1 cellular context compared by ENCODE assay signal in the genomic region with DNA sequence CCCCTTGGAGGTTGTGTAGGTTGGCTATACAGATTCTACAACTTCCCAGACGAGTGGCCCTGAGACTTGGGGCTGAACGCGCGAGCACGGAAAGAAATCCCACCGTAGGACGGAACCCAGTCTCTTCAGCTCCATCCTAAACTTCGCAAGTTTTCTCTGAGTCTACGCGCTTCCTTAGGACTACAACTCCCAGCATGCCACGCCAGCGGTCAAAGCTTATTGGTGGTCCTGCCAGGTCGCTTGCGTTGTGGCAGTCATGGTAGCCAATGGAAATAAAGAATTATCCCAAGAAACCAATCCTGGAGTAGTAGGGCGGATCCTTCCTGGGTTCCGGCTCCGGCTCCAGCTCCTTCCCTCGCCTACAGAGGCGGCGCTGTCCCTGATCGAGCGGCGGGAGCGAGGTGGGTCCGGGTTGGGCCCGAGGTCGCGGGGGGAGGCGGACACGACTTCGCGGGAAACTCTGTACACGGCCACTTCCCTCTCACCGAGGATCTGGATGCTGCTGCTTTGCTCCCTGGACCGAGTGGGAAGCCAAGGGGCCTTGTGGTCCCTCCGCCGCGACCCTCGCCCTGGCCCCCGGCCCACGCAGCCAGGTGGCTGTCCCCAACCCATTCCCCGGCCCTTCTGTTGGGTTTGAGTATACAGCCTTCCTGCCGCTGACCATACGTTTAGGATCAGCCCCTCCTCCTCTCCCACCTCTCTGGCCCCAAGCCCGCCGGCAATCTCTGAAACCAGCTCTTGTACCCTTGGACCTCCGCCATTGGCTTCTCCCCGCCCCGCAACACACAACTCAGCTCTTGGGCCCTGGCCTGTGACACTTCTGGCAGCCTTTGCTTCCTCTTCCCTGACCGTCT.
TF ChIP-seq lines count a peak whose summit lies in the region.

A gene with protein sequence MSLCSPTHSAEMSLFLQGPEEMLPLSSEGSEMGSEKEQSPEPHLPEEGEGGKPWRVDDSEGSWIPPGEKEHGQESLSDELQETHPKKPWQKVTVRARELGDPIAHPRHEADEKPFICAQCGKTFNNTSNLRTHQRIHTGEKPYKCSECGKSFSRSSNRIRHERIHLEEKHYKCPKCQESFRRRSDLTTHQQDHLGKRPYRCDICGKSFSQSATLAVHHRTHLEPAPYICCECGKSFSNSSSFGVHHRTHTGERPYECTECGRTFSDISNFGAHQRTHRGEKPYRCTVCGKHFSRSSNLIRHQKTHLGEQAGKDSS (plus strand): TSS at position 357 of the 854 bp plus-strand sequence. CDS start 3,046 bp downstream, outside the sequence.

TF ChIP-seq in HEK293, 187 proteins besides CTCF, POLR2A, EP300 and RAD21 (continued from another document and continues in another):
- TF ChIP-seq, protein P1, sequence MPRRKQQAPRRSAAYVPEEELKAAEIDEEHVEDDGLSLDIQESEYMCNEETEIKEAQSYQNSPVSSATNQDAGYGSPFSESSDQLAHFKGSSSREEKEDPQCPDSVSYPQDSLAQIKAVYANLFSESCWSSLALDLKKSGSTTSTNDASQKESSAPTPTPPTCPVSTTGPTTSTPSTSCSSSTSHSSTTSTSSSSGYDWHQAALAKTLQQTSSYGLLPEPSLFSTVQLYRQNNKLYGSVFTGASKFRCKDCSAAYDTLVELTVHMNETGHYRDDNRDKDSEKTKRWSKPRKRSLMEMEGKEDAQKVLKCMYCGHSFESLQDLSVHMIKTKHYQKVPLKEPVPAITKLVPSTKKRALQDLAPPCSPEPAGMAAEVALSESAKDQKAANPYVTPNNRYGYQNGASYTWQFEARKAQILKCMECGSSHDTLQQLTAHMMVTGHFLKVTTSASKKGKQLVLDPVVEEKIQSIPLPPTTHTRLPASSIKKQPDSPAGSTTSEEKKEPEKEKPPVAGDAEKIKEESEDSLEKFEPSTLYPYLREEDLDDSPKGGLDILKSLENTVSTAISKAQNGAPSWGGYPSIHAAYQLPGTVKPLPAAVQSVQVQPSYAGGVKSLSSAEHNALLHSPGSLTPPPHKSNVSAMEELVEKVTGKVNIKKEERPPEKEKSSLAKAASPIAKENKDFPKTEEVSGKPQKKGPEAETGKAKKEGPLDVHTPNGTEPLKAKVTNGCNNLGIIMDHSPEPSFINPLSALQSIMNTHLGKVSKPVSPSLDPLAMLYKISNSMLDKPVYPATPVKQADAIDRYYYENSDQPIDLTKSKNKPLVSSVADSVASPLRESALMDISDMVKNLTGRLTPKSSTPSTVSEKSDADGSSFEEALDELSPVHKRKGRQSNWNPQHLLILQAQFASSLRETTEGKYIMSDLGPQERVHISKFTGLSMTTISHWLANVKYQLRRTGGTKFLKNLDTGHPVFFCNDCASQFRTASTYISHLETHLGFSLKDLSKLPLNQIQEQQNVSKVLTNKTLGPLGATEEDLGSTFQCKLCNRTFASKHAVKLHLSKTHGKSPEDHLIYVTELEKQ (tag by site-specific recombination; IDR thresholded peaks at IDR 0.05; ENCODE audit: borderline replicate concordance) = no peak
- TF ChIP-seq SCRT2 (tag by site-specific recombination; IDR thresholded peaks at IDR 0.05) = no peak
- TF ChIP-seq ZEB2 (tag by site-specific recombination; IDR thresholded peaks at IDR 0.05) = peak; percentile 74; the same call in 1 of the 2 replicates
- TF ChIP-seq, protein P2, sequence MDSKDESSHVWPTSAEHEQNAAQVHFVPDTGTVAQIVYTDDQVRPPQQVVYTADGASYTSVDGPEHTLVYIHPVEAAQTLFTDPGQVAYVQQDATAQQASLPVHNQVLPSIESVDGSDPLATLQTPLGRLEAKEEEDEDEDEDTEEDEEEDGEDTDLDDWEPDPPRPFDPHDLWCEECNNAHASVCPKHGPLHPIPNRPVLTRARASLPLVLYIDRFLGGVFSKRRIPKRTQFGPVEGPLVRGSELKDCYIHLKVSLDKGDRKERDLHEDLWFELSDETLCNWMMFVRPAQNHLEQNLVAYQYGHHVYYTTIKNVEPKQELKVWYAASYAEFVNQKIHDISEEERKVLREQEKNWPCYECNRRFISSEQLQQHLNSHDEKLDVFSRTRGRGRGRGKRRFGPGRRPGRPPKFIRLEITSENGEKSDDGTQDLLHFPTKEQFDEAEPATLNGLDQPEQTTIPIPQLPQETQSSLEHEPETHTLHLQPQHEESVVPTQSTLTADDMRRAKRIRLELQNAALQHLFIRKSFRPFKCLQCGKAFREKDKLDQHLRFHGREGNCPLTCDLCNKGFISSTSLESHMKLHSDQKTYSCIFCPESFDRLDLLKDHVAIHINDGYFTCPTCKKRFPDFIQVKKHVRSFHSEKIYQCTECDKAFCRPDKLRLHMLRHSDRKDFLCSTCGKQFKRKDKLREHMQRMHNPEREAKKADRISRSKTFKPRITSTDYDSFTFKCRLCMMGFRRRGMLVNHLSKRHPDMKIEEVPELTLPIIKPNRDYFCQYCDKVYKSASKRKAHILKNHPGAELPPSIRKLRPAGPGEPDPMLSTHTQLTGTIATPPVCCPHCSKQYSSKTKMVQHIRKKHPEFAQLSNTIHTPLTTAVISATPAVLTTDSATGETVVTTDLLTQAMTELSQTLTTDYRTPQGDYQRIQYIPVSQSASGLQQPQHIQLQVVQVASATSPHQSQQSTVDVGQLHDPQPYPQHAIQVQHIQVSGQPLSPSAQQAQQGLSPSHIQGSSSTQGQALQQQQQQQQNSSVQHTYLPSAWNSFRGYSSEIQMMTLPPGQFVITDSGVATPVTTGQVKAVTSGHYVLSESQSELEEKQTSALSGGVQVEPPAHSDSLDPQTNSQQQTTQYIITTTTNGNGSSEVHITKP (tag by site-specific recombination; IDR thresholded peaks at IDR 0.05) = peak; percentile 33; the same call in 1 of the 2 replicates
- peak; percentile 52 for TF ChIP-seq ZNF600 (tag by site-specific recombination; IDR thresholded peaks at IDR 0.05)
- TF ChIP-seq ZNF837 (tag by site-specific recombination; IDR thresholded peaks at IDR 0.05) = no peak
- TF ChIP-seq, protein P3, sequence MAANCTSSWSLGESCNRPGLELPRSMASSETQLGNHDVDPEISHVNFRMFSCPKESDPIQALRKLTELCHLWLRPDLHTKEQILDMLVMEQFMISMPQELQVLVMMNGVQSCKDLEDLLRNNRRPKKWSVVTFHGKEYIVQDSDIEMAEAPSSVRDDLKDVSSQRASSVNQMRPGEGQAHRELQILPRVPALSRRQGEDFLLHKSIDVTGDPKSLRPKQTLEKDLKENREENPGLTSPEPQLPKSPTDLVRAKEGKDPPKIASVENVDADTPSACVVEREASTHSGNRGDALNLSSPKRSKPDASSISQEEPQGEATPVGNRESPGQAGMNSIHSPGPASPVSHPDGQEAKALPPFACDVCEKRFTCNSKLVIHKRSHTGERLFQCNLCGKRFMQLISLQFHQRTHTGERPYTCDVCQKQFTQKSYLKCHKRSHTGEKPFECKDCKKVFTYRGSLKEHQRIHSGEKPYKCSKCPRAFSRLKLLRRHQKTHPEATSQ (tag by site-specific recombination; IDR thresholded peaks at IDR 0.05) = no peak
- no peak for TF ChIP-seq BCL11A (tag by site-specific recombination; IDR thresholded peaks at IDR 0.05; ENCODE audit: low read depth)
- TF ChIP-seq ZBTB48 (tag by site-specific recombination; IDR thresholded peaks at IDR 0.05) = peak; percentile 79
- no peak for TF ChIP-seq ZNF266 (tag by site-specific recombination; IDR thresholded peaks at IDR 0.05; ENCODE audit: low read depth)
- TF ChIP-seq ZNF114 (tag by site-specific recombination; IDR thresholded peaks at IDR 0.05) = no peak
- no peak for TF ChIP-seq ZNF157 (tag by site-specific recombination; IDR thresholded peaks at IDR 0.05)
- no peak for TF ChIP-seq ZNF664 (tag by site-specific recombination; IDR thresholded peaks at IDR 0.05)
- TF ChIP-seq MEIS1 (CRISPR knock-in tag; IDR thresholded peaks at IDR 0.05; ENCODE audit: borderline replicate concordance) = no peak
- no peak for TF ChIP-seq ZNF596 (tag by site-specific recombination; IDR thresholded peaks at IDR 0.05)
- TF ChIP-seq, protein P4, sequence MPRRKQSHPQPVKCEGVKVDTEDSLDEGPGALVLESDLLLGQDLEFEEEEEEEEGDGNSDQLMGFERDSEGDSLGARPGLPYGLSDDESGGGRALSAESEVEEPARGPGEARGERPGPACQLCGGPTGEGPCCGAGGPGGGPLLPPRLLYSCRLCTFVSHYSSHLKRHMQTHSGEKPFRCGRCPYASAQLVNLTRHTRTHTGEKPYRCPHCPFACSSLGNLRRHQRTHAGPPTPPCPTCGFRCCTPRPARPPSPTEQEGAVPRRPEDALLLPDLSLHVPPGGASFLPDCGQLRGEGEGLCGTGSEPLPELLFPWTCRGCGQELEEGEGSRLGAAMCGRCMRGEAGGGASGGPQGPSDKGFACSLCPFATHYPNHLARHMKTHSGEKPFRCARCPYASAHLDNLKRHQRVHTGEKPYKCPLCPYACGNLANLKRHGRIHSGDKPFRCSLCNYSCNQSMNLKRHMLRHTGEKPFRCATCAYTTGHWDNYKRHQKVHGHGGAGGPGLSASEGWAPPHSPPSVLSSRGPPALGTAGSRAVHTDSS (tag by site-specific recombination; IDR thresholded peaks at IDR 0.05) = no peak
- TF ChIP-seq ZNF701 (tag by site-specific recombination; IDR thresholded peaks at IDR 0.05) = no peak
- TF ChIP-seq ZNF791 (tag by site-specific recombination; IDR thresholded peaks at IDR 0.05) = no peak
- no peak for TF ChIP-seq ZFP37 (tag by site-specific recombination; IDR thresholded peaks at IDR 0.05)
- TF ChIP-seq, protein P5, sequence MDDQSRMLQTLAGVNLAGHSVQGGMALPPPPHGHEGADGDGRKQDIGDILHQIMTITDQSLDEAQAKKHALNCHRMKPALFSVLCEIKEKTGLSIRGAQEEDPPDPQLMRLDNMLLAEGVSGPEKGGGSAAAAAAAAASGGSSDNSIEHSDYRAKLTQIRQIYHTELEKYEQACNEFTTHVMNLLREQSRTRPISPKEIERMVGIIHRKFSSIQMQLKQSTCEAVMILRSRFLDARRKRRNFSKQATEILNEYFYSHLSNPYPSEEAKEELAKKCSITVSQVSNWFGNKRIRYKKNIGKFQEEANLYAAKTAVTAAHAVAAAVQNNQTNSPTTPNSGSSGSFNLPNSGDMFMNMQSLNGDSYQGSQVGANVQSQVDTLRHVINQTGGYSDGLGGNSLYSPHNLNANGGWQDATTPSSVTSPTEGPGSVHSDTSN (CRISPR knock-in tag; IDR thresholded peaks at IDR 0.05) = peak; percentile 86
- TF ChIP-seq ZNF76 (tag by site-specific recombination; IDR thresholded peaks at IDR 0.05; ENCODE audit: borderline replicate concordance, low read depth) = peak; percentile 96
- no peak for TF ChIP-seq MZF1 (tag by site-specific recombination; IDR thresholded peaks at IDR 0.05; ENCODE audit: borderline replicate concordance)
- TF ChIP-seq, protein P6, sequence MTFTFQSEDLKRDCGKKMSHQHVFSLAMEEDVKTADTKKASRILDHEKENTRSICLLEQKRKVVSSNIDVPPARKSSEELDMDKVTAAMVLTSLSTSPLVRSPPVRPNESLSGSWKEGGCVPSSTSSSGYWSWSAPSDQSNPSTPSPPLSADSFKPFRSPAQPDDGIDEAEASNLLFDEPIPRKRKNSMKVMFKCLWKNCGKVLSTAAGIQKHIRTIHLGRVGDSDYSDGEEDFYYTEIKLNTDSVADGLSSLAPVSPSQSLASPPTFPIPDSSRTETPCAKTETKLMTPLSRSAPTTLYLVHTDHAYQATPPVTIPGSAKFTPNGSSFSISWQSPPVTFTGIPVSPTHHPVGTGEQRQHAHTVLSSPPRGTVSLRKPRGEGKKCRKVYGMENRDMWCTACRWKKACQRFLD (tag by site-specific recombination; IDR thresholded peaks at IDR 0.05) = no peak
- TF ChIP-seq ZNF350 (tag by site-specific recombination; IDR thresholded peaks at IDR 0.05) = no peak
- no peak for TF ChIP-seq ZNF585B (tag by site-specific recombination; IDR thresholded peaks at IDR 0.05)
- TF ChIP-seq FEZF1 (tag by site-specific recombination; IDR thresholded peaks at IDR 0.05) = no peak
- TF ChIP-seq ZNF24 (tag by site-specific recombination; IDR thresholded peaks at IDR 0.05) = peak; percentile 35; the same call in 1 of the 2 replicates
- TF ChIP-seq ZNF747 (tag by site-specific recombination; IDR thresholded peaks at IDR 0.05) = no peak
- TF ChIP-seq, protein P7, sequence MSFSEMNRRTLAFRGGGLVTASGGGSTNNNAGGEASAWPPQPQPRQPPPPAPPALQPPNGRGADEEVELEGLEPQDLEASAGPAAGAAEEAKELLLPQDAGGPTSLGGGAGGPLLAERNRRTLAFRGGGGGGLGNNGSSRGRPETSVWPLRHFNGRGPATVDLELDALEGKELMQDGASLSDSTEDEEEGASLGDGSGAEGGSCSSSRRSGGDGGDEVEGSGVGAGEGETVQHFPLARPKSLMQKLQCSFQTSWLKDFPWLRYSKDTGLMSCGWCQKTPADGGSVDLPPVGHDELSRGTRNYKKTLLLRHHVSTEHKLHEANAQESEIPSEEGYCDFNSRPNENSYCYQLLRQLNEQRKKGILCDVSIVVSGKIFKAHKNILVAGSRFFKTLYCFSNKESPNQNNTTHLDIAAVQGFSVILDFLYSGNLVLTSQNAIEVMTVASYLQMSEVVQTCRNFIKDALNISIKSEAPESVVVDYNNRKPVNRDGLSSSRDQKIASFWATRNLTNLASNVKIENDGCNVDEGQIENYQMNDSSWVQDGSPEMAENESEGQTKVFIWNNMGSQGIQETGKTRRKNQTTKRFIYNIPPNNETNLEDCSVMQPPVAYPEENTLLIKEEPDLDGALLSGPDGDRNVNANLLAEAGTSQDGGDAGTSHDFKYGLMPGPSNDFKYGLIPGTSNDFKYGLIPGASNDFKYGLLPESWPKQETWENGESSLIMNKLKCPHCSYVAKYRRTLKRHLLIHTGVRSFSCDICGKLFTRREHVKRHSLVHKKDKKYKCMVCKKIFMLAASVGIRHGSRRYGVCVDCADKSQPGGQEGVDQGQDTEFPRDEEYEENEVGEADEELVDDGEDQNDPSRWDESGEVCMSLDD (tag by site-specific recombination; IDR thresholded peaks at IDR 0.05) = no peak
- no peak for TF ChIP-seq MYNN (tag by site-specific recombination; IDR thresholded peaks at IDR 0.05; ENCODE audit: borderline replicate concordance)
- TF ChIP-seq WT1 (tag by site-specific recombination; IDR thresholded peaks at IDR 0.05) = no peak; the same call in 1 of the 2 replicates
- no peak; the same call in 1 of the 2 replicates for TF ChIP-seq ZBTB21 (tag by site-specific recombination; IDR thresholded peaks at IDR 0.05)
- no peak; the same call in 1 of the 2 replicates for TF ChIP-seq ZNF777 (tag by site-specific recombination; IDR thresholded peaks at IDR 0.05; ENCODE audit: borderline replicate concordance)
- TF ChIP-seq SCRT1 (tag by site-specific recombination; IDR thresholded peaks at IDR 0.05; ENCODE audit: borderline replicate concordance) = no peak
- no peak for TF ChIP-seq TCF7L2 (IDR thresholded peaks at IDR 0.05; ENCODE audit: borderline replicate concordance, low read depth, low read length)
- no peak for TF ChIP-seq ZNF202 (tag by site-specific recombination; IDR thresholded peaks at IDR 0.05; ENCODE audit: borderline replicate concordance)
- TF ChIP-seq, protein P8, sequence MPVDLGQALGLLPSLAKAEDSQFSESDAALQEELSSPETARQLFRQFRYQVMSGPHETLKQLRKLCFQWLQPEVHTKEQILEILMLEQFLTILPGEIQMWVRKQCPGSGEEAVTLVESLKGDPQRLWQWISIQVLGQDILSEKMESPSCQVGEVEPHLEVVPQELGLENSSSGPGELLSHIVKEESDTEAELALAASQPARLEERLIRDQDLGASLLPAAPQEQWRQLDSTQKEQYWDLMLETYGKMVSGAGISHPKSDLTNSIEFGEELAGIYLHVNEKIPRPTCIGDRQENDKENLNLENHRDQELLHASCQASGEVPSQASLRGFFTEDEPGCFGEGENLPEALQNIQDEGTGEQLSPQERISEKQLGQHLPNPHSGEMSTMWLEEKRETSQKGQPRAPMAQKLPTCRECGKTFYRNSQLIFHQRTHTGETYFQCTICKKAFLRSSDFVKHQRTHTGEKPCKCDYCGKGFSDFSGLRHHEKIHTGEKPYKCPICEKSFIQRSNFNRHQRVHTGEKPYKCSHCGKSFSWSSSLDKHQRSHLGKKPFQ (tag by site-specific recombination; IDR thresholded peaks at IDR 0.05) = no peak
- TF ChIP-seq ZNF510 (tag by site-specific recombination; IDR thresholded peaks at IDR 0.05; ENCODE audit: insufficient replicate concordance) = no peak
- TF ChIP-seq ZNF248 (tag by site-specific recombination; IDR thresholded peaks at IDR 0.05) = no peak
- no peak for TF ChIP-seq ZNF677 (tag by site-specific recombination; IDR thresholded peaks at IDR 0.05)
